ENCODE assay signal across 37 cellular contexts in genomic region chr18:24404591-24404990, GRCh38. TPM values are rescaled to one million over a fixed set of nuclear protein-coding genes. Genes with fewer than 3 reads are reported as not detected.
"Had no signal": no experiment of that assay in that cellular context is flagged by ENCODE, and none has a peak within 500 bp of the region (broad histone marks: within the 10 kb centered on the region; RNA-seq: fewer than 3 reads in every experiment).

No MANE protein-coding gene starts in this region.

- DNase-seq: Karpas-422, Kasumi-1, KG1, MG63, MM.1S, MV-4-11, NCI-H1048, NCI-H1092, NCI-H1092 treated with DMSO at 0.1 percent for 48 hours, NCI-H1105, NCI-H1105 treated with DMSO at 0.1 percent for 48 hours, NCI-H1417, NCI-H1417 treated with DMSO at 0.1 percent for 48 hours, NCI-H1436, NCI-H1436 treated with DMSO at 0.1 percent for 48 hours, NCI-H146, NCI-H1694, NCI-H1694 treated with DMSO at 0.1 percent for 48 hours, NCI-H187, NCI-H187 treated with DMSO at 0.1 percent for 48 hours, NCI-H1930, NCI-H2029, NCI-H2029 treated with DMSO at 0.1 percent for 48 hours, NCI-H2081, NCI-H2081 treated with DMSO at 0.1 percent for 48 hours, NCI-H2107, NCI-H2171, NCI-H2227 treated with DMSO at 0.1 percent for 48 hours, NCI-H226, NCI-H345, NCI-H446, NCI-H446 treated with DMSO at 0.1 percent for 48 hours, NCI-H510A, NCI-H510A treated with DMSO at 0.1 percent for 48 hours had no signal

- H3K9me3 ChIP-seq: MG63 had no signal

- H3K27me3 ChIP-seq: MG63 had no signal

- H3K36me3 ChIP-seq: MG63 had no signal

- H3K9ac ChIP-seq: KMS-11 had no signal

- H3K27ac ChIP-seq: KMS-11 had no signal

- H3K4me3 ChIP-seq: MG63 had no signal

RNA-seq across cellular contexts. Expression of gene HRH4, which starts 55.8 kb away (rescaled TPM):
- total RNA-seq: LHCN-M2, M059J had no signal
